1 cellular context compared by ENCODE assay signal in genomic region chr7:36473454-36474282, GRCh38.
TF ChIP-seq lines count a peak whose summit lies in the region.

No MANE protein-coding gene starts in this region.

TF ChIP-seq in K562, 482 proteins besides CTCF, POLR2A, EP300 and RAD21 (continued from another document and continues in another):
- TF ChIP-seq RERE (CRISPR knock-in tag; IDR thresholded peaks at IDR 0.05; ENCODE audit: borderline replicate concordance): no peak
- no peak for TF ChIP-seq THRB (CRISPR knock-in tag; conservative IDR thresholded peaks at IDR 0.05)
- peak; percentile 91 for TF ChIP-seq TFE3 (CRISPR knock-in tag; IDR thresholded peaks at IDR 0.05)
- no peak for TF ChIP-seq MCM5 (IDR thresholded peaks at IDR 0.05; ENCODE audit: low read depth)
- TF ChIP-seq ZNF511 (CRISPR knock-in tag; IDR thresholded peaks at IDR 0.05): no peak
- TF ChIP-seq NFIX (CRISPR knock-in tag; IDR thresholded peaks at IDR 0.05; ENCODE audit: low read depth): no peak
- TF ChIP-seq RREB1 (CRISPR knock-in tag; IDR thresholded peaks at IDR 0.05): no peak
- no peak for TF ChIP-seq ZEB2 (IDR thresholded peaks at IDR 0.05)
- TF ChIP-seq IFI16 (CRISPR knock-in tag; IDR thresholded peaks at IDR 0.05): no peak
- TF ChIP-seq CEBPZ (IDR thresholded peaks at IDR 0.05; ENCODE audit: borderline replicate concordance, low read depth, low read length): no peak
- TF ChIP-seq MED1 (CRISPR knock-in tag; IDR thresholded peaks at IDR 0.05; ENCODE audit: borderline replicate concordance): no peak
- TF ChIP-seq HDAC2 (IDR thresholded peaks at IDR 0.05): 0 out of 2 replicates have a peak, but pooled peaks have one; percentile 28
- no peak for TF ChIP-seq RFX1 (IDR thresholded peaks at IDR 0.05)
- TF ChIP-seq PTBP1 (IDR thresholded peaks at IDR 0.05; ENCODE audit: low read depth, low read length): no peak
- peak; percentile 32; the same call in 1 of the 2 replicates for TF ChIP-seq ATF3 (IDR thresholded peaks at IDR 0.05)
- TF ChIP-seq ATF3 (CRISPR knock-in tag; conservative IDR thresholded peaks at IDR 0.05): no peak
- TF ChIP-seq CCAR2 (IDR thresholded peaks at IDR 0.05; ENCODE audit: low read depth, low read length): no peak
- TF ChIP-seq ZFP1 (CRISPR knock-in tag; IDR thresholded peaks at IDR 0.05): no peak
- no peak for TF ChIP-seq SREBF2 (CRISPR knock-in tag; IDR thresholded peaks at IDR 0.05)
- TF ChIP-seq E4F1 (CRISPR knock-in tag; IDR thresholded peaks at IDR 0.05; ENCODE audit: borderline replicate concordance): no peak
- no peak for TF ChIP-seq GTF2E2 (tag; IDR thresholded peaks at IDR 0.05)
- TF ChIP-seq ZBTB9 (CRISPR knock-in tag; IDR thresholded peaks at IDR 0.05): no peak
- no peak for TF ChIP-seq PML (IDR thresholded peaks at IDR 0.05; ENCODE audit: low read length)
- no peak for TF ChIP-seq PTTG1 (tag; IDR thresholded peaks at IDR 0.05; ENCODE audit: low read depth)
- TF ChIP-seq RBM14 (IDR thresholded peaks at IDR 0.05; ENCODE audit: borderline replicate concordance, insufficient read depth, low read depth, low read length): no peak
- TF ChIP-seq RBM25 (IDR thresholded peaks at IDR 0.05; ENCODE audit: low read depth, low read length, severe bottlenecking): no peak
- no peak for TF ChIP-seq ZBTB26 (CRISPR knock-in tag; IDR thresholded peaks at IDR 0.05)
- no peak for TF ChIP-seq ZNF586 (CRISPR knock-in tag; conservative IDR thresholded peaks at IDR 0.05)
- no peak for TF ChIP-seq MEF2A (IDR thresholded peaks at IDR 0.05; ENCODE audit: control insufficient read depth, low read depth, low read length)
- TF ChIP-seq TOE1 (IDR thresholded peaks at IDR 0.05; ENCODE audit: borderline replicate concordance): peak; percentile 85; the same call in 1 of the 2 replicates
- 0 out of 2 replicates have a peak, but pooled peaks have one; percentile 43 for TF ChIP-seq TOE1 (CRISPR knock-in tag; IDR thresholded peaks at IDR 0.05; ENCODE audit: borderline replicate concordance, low read depth)
